18 cellular contexts compared by ENCODE assay signal in genomic region chr19:16281743-16282142, GRCh38.
"Had no signal": no experiment of that assay in that cellular context is flagged by ENCODE, and none has a peak within 500 bp of the region (broad histone marks: within the 10 kb centered on the region; RNA-seq: fewer than 3 reads in every experiment).

No MANE protein-coding gene starts in this region.

- H3K4me3 ChIP-seq: cardiac muscle cell, pancreas, vagina had no signal

- H3K36me3 ChIP-seq: cardiac muscle cell, neutrophil, pancreas, vagina had no signal

- H3K27ac ChIP-seq: cardiac muscle cell, epithelial cell of prostate, neutrophil, pancreas, VCaP had no signal

- H3K27me3 Mint-ChIP-seq: stimulated activated memory B cell treated with anti-CD40 and anti-IgM and Interleukin-4, amounts not matched to agents 10 μg/mL and 1 μg/mL and 100 μg/mL, for 72 hours had no signal

- H3K36me3 Mint-ChIP-seq: activated naive CD4-positive, alpha-beta T cell treated with anti-CD3 and anti-CD28 coated beads, Interleukin-2, amount 50 U/mL, for 72 hours; naive thymus-derived CD8-positive, alpha-beta T cell; stimulated activated memory B cell treated with anti-CD40 and anti-IgM and Interleukin-4, amounts not matched to agents 10 μg/mL and 1 μg/mL and 100 μg/mL, for 72 hours had no signal

- DNase-seq: activated CD4-positive, CD25-positive, alpha-beta regulatory T cell treated with anti-CD3 and anti-CD28 coated beads, Interleukin-2, amount 50 U/mL, for 72 hours; activated effector memory CD4-positive, alpha-beta T cell treated with anti-CD3 and anti-CD28 coated beads, Interleukin-2, amount 50 U/mL, for 16 hours; activated T-cell treated with anti-CD3 and anti-CD28 coated beads, Interleukin-2, amount 50 U/mL, for 72 hours; endodermal cell; foreskin melanocyte; naive thymus-derived CD8-positive, alpha-beta T cell; pancreas; stimulated activated CD4-positive, alpha-beta T cell treated with anti-CD3 and anti-CD28 coated beads, Interleukin-4, amount 100 ng/mL, for 4 hours; SW 1271; T-helper 2 cell had no signal

- H3K27me3 ChIP-seq: cardiac muscle cell, neutrophil, pancreas, vagina had no signal

- H3K4me3 Mint-ChIP-seq: activated T-cell treated with anti-CD3 and anti-CD28 coated beads, Interleukin-2, amount 50 U/mL, for 72 hours; endodermal cell; stimulated activated memory B cell treated with anti-CD40 and anti-IgM and Interleukin-4, amounts not matched to agents 10 μg/mL and 1 μg/mL and 100 μg/mL, for 72 hours had no signal

- H3K9me3 ChIP-seq: neutrophil, pancreas, vagina had no signal

- H3K27ac Mint-ChIP-seq: activated naive CD4-positive, alpha-beta T cell treated with anti-CD3 and anti-CD28 coated beads, Interleukin-2, amount 50 U/mL, for 72 hours; activated T-cell treated with anti-CD3 and anti-CD28 coated beads, Interleukin-2, amount 50 U/mL, for 72 hours; endodermal cell had no signal

- ATAC-seq: activated naive CD4-positive, alpha-beta T cell treated with anti-CD3 and anti-CD28 coated beads, Interleukin-2, amount 50 U/mL, for 72 hours; activated T-cell treated with anti-CD3 and anti-CD28 coated beads, Interleukin-2, amount 50 U/mL, for 72 hours; naive thymus-derived CD8-positive, alpha-beta T cell; pancreas; sciatic nerve; stimulated activated memory B cell treated with anti-CD40 and anti-IgM and Interleukin-4, amounts not matched to agents 10 μg/mL and 1 μg/mL and 100 μg/mL, for 72 hours had no signal

- H3K4me1 Mint-ChIP-seq: endodermal cell had no signal

- H3K9me3 Mint-ChIP-seq: activated naive CD4-positive, alpha-beta T cell treated with anti-CD3 and anti-CD28 coated beads, Interleukin-2, amount 50 U/mL, for 72 hours; activated T-cell treated with anti-CD3 and anti-CD28 coated beads, Interleukin-2, amount 50 U/mL, for 72 hours; endodermal cell; naive thymus-derived CD8-positive, alpha-beta T cell; stimulated activated memory B cell treated with anti-CD40 and anti-IgM and Interleukin-4, amounts not matched to agents 10 μg/mL and 1 μg/mL and 100 μg/mL, for 72 hours had no signal
